In the genomic region with DNA sequence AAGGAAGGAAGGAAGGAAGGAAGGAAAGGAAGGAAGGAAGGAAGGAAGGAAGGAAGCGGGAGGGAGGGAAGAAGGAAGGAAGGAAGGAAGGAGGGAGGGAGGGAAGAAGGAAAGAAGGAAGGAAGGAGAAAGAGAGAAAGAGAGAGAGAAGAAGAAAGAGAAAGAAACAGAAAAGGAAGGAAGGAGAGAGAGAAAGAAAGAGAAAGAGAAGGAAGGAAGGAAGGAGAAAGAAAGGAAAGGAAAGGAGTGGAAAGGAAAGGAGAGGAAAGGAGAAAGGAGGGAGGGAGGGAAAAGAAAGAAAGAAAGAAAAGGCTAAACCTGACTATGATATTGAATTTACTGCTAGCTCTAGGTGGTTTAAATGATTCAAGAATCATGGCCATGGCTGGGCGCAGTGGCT, we compare ENCODE assay signal across 1 cellular context.
TF ChIP-seq lines count a peak whose summit lies in the region.

No MANE protein-coding gene starts in this region.

TF ChIP-seq in HepG2, 621 proteins besides CTCF, POLR2A, EP300 and RAD21 (continued from another document):
- TF ChIP-seq ZNF512 (CRISPR knock-in tag; IDR thresholded peaks at IDR 0.05) = peak; percentile 68; the same call in 1 of the 2 replicates
